In the genomic region with DNA sequence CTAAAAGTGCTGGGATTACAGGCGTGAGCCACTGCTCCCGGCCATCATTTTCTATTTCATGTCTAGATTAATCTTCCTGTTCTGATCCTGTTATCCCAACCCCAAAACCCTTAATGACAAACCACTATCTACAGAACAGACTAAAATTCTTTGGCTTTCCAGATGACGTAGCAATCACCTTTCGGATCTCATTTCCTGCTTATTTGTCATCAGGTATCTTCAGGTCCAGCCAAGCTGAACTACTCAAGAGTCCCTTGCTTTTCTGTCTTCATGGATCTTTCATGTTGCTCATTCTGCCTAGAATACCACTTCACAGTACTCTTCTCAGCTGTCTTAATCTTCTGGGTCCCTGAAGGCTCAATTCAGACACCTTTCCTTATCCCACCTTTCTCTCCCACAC, we compare ENCODE assay signal across 27 cellular contexts.
"Had no signal": no experiment of that assay in that cellular context is flagged by ENCODE, and none has a peak within 500 bp of the region (broad histone marks: within the 10 kb centered on the region; RNA-seq: fewer than 3 reads in every experiment).

No MANE protein-coding gene starts in this region.

- H3K4me3 ChIP-seq: gastroesophageal sphincter, hepatocyte, ovary, right lobe of liver, testis, transverse colon had no signal

- H3K4me1 ChIP-seq: right lobe of liver, transverse colon had no signal

- FAIRE-seq: colon, urothelium cell line had no signal

- H3K79me2 ChIP-seq: hepatocyte had no signal

- H3K27ac ChIP-seq: gastroesophageal sphincter, hepatocyte, ovary, right lobe of liver, testis, transverse colon, WERI-Rb-1 had no signal

- DNase-seq: activated CD4-positive, alpha-beta memory T cell treated with anti-CD3 and anti-CD28 coated beads for 36 hours; activated CD4-positive, alpha-beta T cell treated with anti-CD3 and anti-CD28 coated beads, Interleukin-2, amount 10 ng/mL, durations not matched to agents 24 days and 14 days; activated CD4-positive, CD25-positive, alpha-beta regulatory T cell treated with anti-CD3 and anti-CD28 coated beads, Interleukin-2, amount 50 U/mL, for 72 hours; activated CD8-positive, alpha-beta memory T cell treated with anti-CD3 and anti-CD28 coated beads, Interleukin-2, amount 50 U/mL, for 4 hours; activated gamma-delta T cell; activated naive CD4-positive, alpha-beta T cell treated with anti-CD3 and anti-CD28 coated beads, Interleukin-2, amount 50 U/mL, for 16 hours; activated naive CD8-positive, alpha-beta T cell treated with anti-CD3 and anti-CD28 coated beads, Interleukin-2, amount 50 U/mL, for 24 hours; activated T-cell treated with anti-CD3 and anti-CD28 coated beads, Interleukin-2, amount 50 U/mL, for 24 hours; amygdala; dermis blood vessel endothelial cell; effector CD4-positive, alpha-beta T cell; islet precursor cell; left colon; midbrain; naive thymus-derived CD4-positive, alpha-beta T cell; ovary; right lobe of liver; stimulated activated CD4-positive, alpha-beta T cell treated with anti-CD3 and anti-CD28 coated beads, Interleukin-2, amount 100 ng/mL, for 48 hours; stimulated activated naive CD8-positive, alpha-beta T cell treated with anti-CD3 and anti-CD28 coated beads, Interleukin-15, Interleukin-2, amounts not matched to agents 100 U/mL and 50 U/mL, for 24 hours; T1000; testis; transverse colon; WERI-Rb-1 had no signal

- H3K36me3 ChIP-seq: gastroesophageal sphincter, ovary, right lobe of liver, transverse colon, WERI-Rb-1 had no signal

- H2AFZ ChIP-seq: hepatocyte had no signal

- H3K9me3 ChIP-seq: gastroesophageal sphincter, ovary, right lobe of liver, testis, transverse colon had no signal

- H3K4me2 ChIP-seq: hepatocyte had no signal

- ATAC-seq: activated naive CD8-positive, alpha-beta T cell treated with anti-CD3 and anti-CD28 coated beads, Interleukin-2, amount 50 U/mL, for 24 hours; gastroesophageal sphincter; left colon; naive thymus-derived CD4-positive, alpha-beta T cell; right lobe of liver; stimulated activated naive CD8-positive, alpha-beta T cell treated with anti-CD3 and anti-CD28 coated beads, Interleukin-15, Interleukin-2, amounts not matched to agents 100 U/mL and 50 U/mL, for 24 hours had no signal

- H3K27me3 ChIP-seq: gastroesophageal sphincter, hepatocyte, ovary, right lobe of liver, testis, transverse colon had no signal
